16 cellular contexts compared by ENCODE assay signal in genomic region chr7:151785681-151785965, GRCh38.
A peak's percentile ranks its signal among the peaks of the same experiment; 100 is the strongest.
DNase-seq lines count a peak whose midpoint lies in the region; ATAC-seq and TF ChIP-seq lines count a peak whose summit lies in the region.
"Had no signal": no experiment of that assay in that cellular context is flagged by ENCODE, and none has a peak within 500 bp of the region (broad histone marks: within the 10 kb centered on the region; RNA-seq: fewer than 3 reads in every experiment).

No MANE protein-coding gene starts in this region.

- H3K4me3 ChIP-seq in right cardiac atrium (ENCODE audit: low read length): no peak overlapping the region
- no peak overlapping the region for H3K4me3 ChIP-seq in heart right ventricle
- H3K4me3 ChIP-seq in spleen: no peak overlapping the region
- no peak overlapping the region for H3K4me3 ChIP-seq in MM.1S (ENCODE audit: low read length)
- H3K4me3 ChIP-seq: GM23338 had no signal

- H3K27me3 ChIP-seq in right cardiac atrium (ENCODE audit: control insufficient read depth, insufficient read depth) (no peaks in the 10 kb centered on the region), heart right ventricle (no peaks in the 10 kb centered on the region), spleen (replicated peaks in 1 of 7) (no peaks in the 10 kb centered on the region), MM.1S (replicated peaks; ENCODE audit: insufficient read depth, low read length) (peaks cover 34% of the 10 kb centered on the region)

- CTCF ChIA-PET in MCF 10A (lab: Yijun Ruan, JAX): interaction anchor here (0.6 to 5.1 kb wide), 5 partner anchors 15 to 287 kb away, joined by 3 to 84 read pairs (median 4); partner anchors contain the start of gene PRKAG2

- BruUV-seq in MCF 10A (replicated peaks; lab: Mats Ljungman, UMichigan): no TSS peak

- no peak overlapping the region for H3K4me2 ChIP-seq in MM.1S (ENCODE audit: low read depth, low read length)
- H3K4me2 ChIP-seq: GM23338 had no signal

- TF ChIP-seq CTCF in heart right ventricle (IDR thresholded peaks at IDR 0.05): no peak
- TF ChIP-seq CTCF in spleen (IDR thresholded peaks at IDR 0.05 in 8 of 11, conservative IDR thresholded peaks at IDR 0.05 in 3 of 11): no peak
- no peak for TF ChIP-seq CTCF in MCF 10A (IDR thresholded peaks at IDR 0.05; ENCODE audit: unreplicated experiment)
- no peak for TF ChIP-seq CTCF in MM.1S (IDR thresholded peaks at IDR 0.05; ENCODE audit: low read length)

- H3K9me3 ChIP-seq in right cardiac atrium (ENCODE audit: control insufficient read depth, low read length): no peaks in the 10 kb centered on the region
- H3K9me3 ChIP-seq in heart right ventricle: no peaks in the 10 kb centered on the region
- H3K9me3 ChIP-seq in spleen: no peaks in the 10 kb centered on the region
- no peaks in the 10 kb centered on the region for H3K9me3 ChIP-seq in MM.1S (replicated peaks; ENCODE audit: insufficient read depth, low read length)

- H3K9me3 Mint-ChIP-seq in dendritic cell treated with granulocyte-macrophage colony-stimulating factor and Interleukin-4, amounts not matched to agents 40 ng/mL and 50 ng/mL, for 4 days: no peaks in the 10 kb centered on the region
- no peaks in the 10 kb centered on the region for H3K9me3 Mint-ChIP-seq in MCF 10A (ENCODE audit: unreplicated experiment)
- H3K9me3 Mint-ChIP-seq: CD4-positive, alpha-beta memory T cell; GM23338; H9 had no signal

- H3K27ac Mint-ChIP-seq in dendritic cell treated with granulocyte-macrophage colony-stimulating factor and Interleukin-4, amounts not matched to agents 40 ng/mL and 50 ng/mL, for 4 days: peak overlapping the region; percentile 9
- H3K27ac Mint-ChIP-seq in MCF 10A (ENCODE audit: low read depth, unreplicated experiment): no peak overlapping the region
- H3K27ac Mint-ChIP-seq: GM23338 had no signal

- no peak for TF ChIP-seq POLR2A in spleen (IDR thresholded peaks at IDR 0.05)

- no peaks in the 10 kb centered on the region for H3K9me2 ChIP-seq in MM.1S (replicated peaks; ENCODE audit: insufficient read depth, low read length)

- H3K36me3 ChIP-seq in heart right ventricle (peaks cover 0 to 4% (median 0%) of the 10 kb centered on the region in 9 donors), spleen (peaks cover 0 to 34% (median 0%) of the 10 kb centered on the region in 6 donors), MM.1S (replicated peaks; ENCODE audit: insufficient read depth, low read length) (no peaks in the 10 kb centered on the region)

- WGBS in right cardiac atrium: 76% methylated on average over 7 of the region's 7 CpGs
- WGBS in heart right ventricle, 2 donors: 82 to 86% methylated on average over 7 of the region's 7 CpGs
- WGBS in spleen, 5 donors: 77 to 88% (median 80%) methylated on average over 5 to 7 of the region's 7 CpGs

- H3K9ac ChIP-seq in MM.1S (ENCODE audit: low read length): no peak overlapping the region

- intact Hi-C loops in right cardiac atrium (cut with DNase I) (loop anchor here in 2 of 4 donors (10.0 kb wide), 2 partner anchors 89 to 149 kb away; partner anchors contain the start of gene PRKAG2 (in 1 of the 2)), heart right ventricle (cut with DNase I) (loop anchor here in 5 of 10 donors (2.0 to 10.0 kb wide), 4 partner anchors 89 to 249 kb away; partner anchors contain the start of gene PRKAG2 (in 2 of the 5)), spleen (cut with DNase I; ENCODE audit: low total_unique reads) (no loop called here), MCF 10A (cut with micrococcal nuclease) (no loop called here)
- intact Hi-C loops in dendritic cell treated with granulocyte-macrophage colony-stimulating factor and Interleukin-4, amounts not matched to agents 40 ng/mL and 50 ng/mL, for 4 days (cut with micrococcal nuclease): no loop called here

- no peaks in the 10 kb centered on the region for H3K27me3 Mint-ChIP-seq in dendritic cell treated with granulocyte-macrophage colony-stimulating factor and Interleukin-4, amounts not matched to agents 40 ng/mL and 50 ng/mL, for 4 days
- H3K27me3 Mint-ChIP-seq in MCF 10A (ENCODE audit: insufficient read depth, unreplicated experiment): peaks cover 6% of the 10 kb centered on the region
- H3K27me3 Mint-ChIP-seq: CD4-positive, alpha-beta memory T cell had no signal

- no peaks in the 10 kb centered on the region for H3F3A ChIP-seq in MM.1S (ENCODE audit: insufficient read depth, low read length)

- H4K20me1 ChIP-seq in MM.1S (ENCODE audit: insufficient read depth, low read length): no peaks in the 10 kb centered on the region

- peaks cover 61% of the 10 kb centered on the region for H3K36me3 Mint-ChIP-seq in dendritic cell treated with granulocyte-macrophage colony-stimulating factor and Interleukin-4, amounts not matched to agents 40 ng/mL and 50 ng/mL, for 4 days (ENCODE audit: low read depth)
- no peaks in the 10 kb centered on the region for H3K36me3 Mint-ChIP-seq in MCF 10A (ENCODE audit: insufficient read depth, unreplicated experiment)

- H3K79me2 ChIP-seq in MM.1S (ENCODE audit: low read length): no peaks in the 10 kb centered on the region

- H3K4me1 ChIP-seq in right cardiac atrium (ENCODE audit: control insufficient read depth, insufficient read depth, low read length): no peaks in the 10 kb centered on the region
- H3K4me1 ChIP-seq in heart right ventricle: peaks cover 0 to 12% (median 9%) of the 10 kb centered on the region in 9 donors
- peaks cover 0 to 17% (median 12%) of the 10 kb centered on the region in 6 donors for H3K4me1 ChIP-seq in spleen
- H3K4me1 ChIP-seq in MM.1S (ENCODE audit: low read length): no peaks in the 10 kb centered on the region

- POLR2A ChIA-PET in MCF 10A (lab: Yijun Ruan, JAX): interaction anchor here (0.9 to 1.1 kb wide), 2 partner anchors 9 to 147 kb away, joined by 3 to 5 read pairs; no protein-coding TSS in a partner anchor

- ATAC-seq in right cardiac atrium (no peak), heart right ventricle (no peak)
- ATAC-seq: GM23338, HCT116 had no signal

- H3K4me1 Mint-ChIP-seq in dendritic cell treated with granulocyte-macrophage colony-stimulating factor and Interleukin-4, amounts not matched to agents 40 ng/mL and 50 ng/mL, for 4 days (ENCODE audit: low read depth): peaks cover 73% of the 10 kb centered on the region
- H3K4me1 Mint-ChIP-seq in MCF 10A (ENCODE audit: insufficient read depth, unreplicated experiment): no peaks in the 10 kb centered on the region

- H3K4me3 Mint-ChIP-seq in dendritic cell treated with granulocyte-macrophage colony-stimulating factor and Interleukin-4, amounts not matched to agents 40 ng/mL and 50 ng/mL, for 4 days: no peak overlapping the region
- no peak overlapping the region for H3K4me3 Mint-ChIP-seq in MCF 10A (ENCODE audit: unreplicated experiment)
- H3K4me3 Mint-ChIP-seq: CD4-positive, alpha-beta memory T cell; GM23338; H9 had no signal

- H3K27ac ChIP-seq in right cardiac atrium (ENCODE audit: low read length) (no peak overlapping the region), heart right ventricle (no peak overlapping the region), spleen (no peak overlapping the region), MM.1S (ENCODE audit: low read length) (no peak overlapping the region)

- DNase-seq in right cardiac atrium (peak in 2 of 3 donors; percentile 22 to 39), heart right ventricle (no peak), spleen (peak; percentile 71), MCF 10A (ENCODE audit: unreplicated experiment) (no peak), MM.1S (no peak)
- DNase-seq: C1 segment of cervical spinal cord; Calu3; CD4-positive, alpha-beta memory T cell; COR-L47; DMS53; DMS79 treated with DMSO at 0.1 percent for 48 hours; GF-D8; H9 had no signal

- H2AFZ ChIP-seq in MM.1S (ENCODE audit: low read length): no peak overlapping the region
- H2AFZ ChIP-seq: GM23338 had no signal

Comparison
In these comparisons a context has a peak if more than half of its experiments do, and no peak if none do; other contexts are left out.
1. DNase-seq: peak in right cardiac atrium (2 of 3) and spleen (single experiment); none in heart right ventricle (0 of 2), MCF 10A (single experiment) and MM.1S (single experiment).